Comparison of ENCODE assay signal across 30 cellular contexts in the genomic region with DNA sequence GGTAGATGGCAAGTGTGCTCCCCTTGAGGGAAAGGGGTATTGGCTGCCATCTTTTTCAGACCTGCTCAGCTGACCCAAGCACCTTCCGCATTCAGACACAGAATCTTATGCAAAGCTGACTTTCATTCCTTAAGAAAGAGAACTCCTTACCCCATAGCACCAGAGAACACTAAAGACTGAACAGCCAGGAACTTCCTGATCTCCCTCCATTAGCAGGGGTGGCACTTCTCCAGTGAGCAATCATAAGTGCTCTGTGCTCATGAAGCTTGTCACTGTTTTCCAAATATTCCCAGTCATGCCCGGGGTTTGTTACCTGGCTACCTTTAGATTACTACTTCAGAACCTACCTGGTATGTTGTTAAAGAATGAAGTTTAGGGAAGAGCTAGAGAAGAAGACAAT. TPM values are rescaled to one million over a fixed set of nuclear protein-coding genes. Genes with fewer than 3 reads are reported as not detected.
"Had no signal": no experiment of that assay in that cellular context is flagged by ENCODE, and none has a peak within 500 bp of the region (broad histone marks: within the 10 kb centered on the region; RNA-seq: fewer than 3 reads in every experiment).

No MANE protein-coding gene starts in this region.

- DNase-seq: activated CD4-positive, alpha-beta T cell treated with anti-CD3 and anti-CD28 coated beads for 1 hour; activated CD4-positive, alpha-beta T cell treated with anti-CD3 and anti-CD28 coated beads for 4 hours; activated CD4-positive, alpha-beta T cell treated with anti-CD3 and anti-CD28 coated beads, Interleukin-2, amount 10 ng/mL, durations not matched to agents 7 days and 5 days; activated CD4-positive, alpha-beta T cell treated with anti-CD3 and anti-CD28 coated beads, Interleukin-2, amount 50 U/mL, for 4 hours; activated CD8-positive, alpha-beta memory T cell treated with anti-CD3 and anti-CD28 coated beads for 24 hours; activated CD8-positive, alpha-beta T cell treated with anti-CD3 and anti-CD28 coated beads for 36 hours; activated effector memory CD4-positive, alpha-beta T cell treated with Interleukin-2 at 50 U/mL for 16 hours; activated gamma-delta T cell treated with Interleukin-2 at 50 U/mL for 16 hours; activated naive CD4-positive, alpha-beta T cell treated with anti-CD3 and anti-CD28 coated beads, Interleukin-2, amount 50 U/mL, for 16 hours; activated naive CD4-positive, alpha-beta T cell treated with Interleukin-2 at 50 U/mL for 16 hours; activated T-cell treated with anti-CD3 and anti-CD28 coated beads, Interleukin-2, amount 50 U/mL, for 4 hours; amniotic stem cell; anterior cingulate cortex; brain microvascular endothelial cell; caudate nucleus; cortex of kidney; dermis blood vessel endothelial cell; effector CD4-positive, alpha-beta T cell; effector memory CD8-positive, alpha-beta T cell; erythroblast; esophagus squamous epithelium; foreskin melanocyte; T-helper 2 cell had no signal

- H3K27me3 ChIP-seq: brain microvascular endothelial cell, esophagus squamous epithelium had no signal

- H3K4me3 ChIP-seq: esophagus squamous epithelium, gastroesophageal sphincter had no signal

- ATAC-seq: activated CD8-positive, alpha-beta T cell treated with anti-CD3 and anti-CD28 coated beads for 36 hours; activated T-cell treated with anti-CD3 and anti-CD28 coated beads, Interleukin-2, amount 50 U/mL, for 4 hours; activated T-helper 17 cell treated with anti-CD3 and anti-CD28 coated beads, Interleukin-2, amount 50 U/mL, for 72 hours; effector memory CD8-positive, alpha-beta T cell; gastroesophageal sphincter; WTC11 had no signal

- H3K4me1 ChIP-seq: gastroesophageal sphincter had no signal

- H3K36me3 ChIP-seq: brain microvascular endothelial cell, esophagus squamous epithelium, gastroesophageal sphincter had no signal

- H3K9me3 ChIP-seq: esophagus squamous epithelium, gastroesophageal sphincter had no signal

- H3K27ac ChIP-seq: brain microvascular endothelial cell, esophagus squamous epithelium, gastroesophageal sphincter, VCaP had no signal

RNA-seq across cellular contexts. Expression of a gene that starts 11.9 kb away (rescaled TPM):
- total RNA-seq: activated CD4-positive, alpha-beta T cell treated with anti-CD3 and anti-CD28 coated beads, Interleukin-2, amount 10 ng/mL, durations not matched to agents 7 days and 5 days; activated CD8-positive, alpha-beta T cell treated with anti-CD3 and anti-CD28 coated beads for 36 hours; activated T-cell treated with anti-CD3 and anti-CD28 coated beads, Interleukin-2, amount 50 U/mL, for 4 hours; activated T-helper 17 cell treated with anti-CD3 and anti-CD28 coated beads, Interleukin-2, amount 50 U/mL, for 72 hours; chondrocyte; T-helper 1 cell treated with Interleukin-12 subunit alpha and Interleukin-12 subunit beta and Interleukin-4 antibody, amounts not matched to agents 30 ng/mL and 1 ng/mL, for 36 hours had no signal

RNA-seq across cellular contexts. Expression of a gene that starts 35.7 kb away (rescaled TPM):
- total RNA-seq: astrocyte, chondrocyte had no signal
